In genomic region chr12:57130941-57131340, GRCh38 we compare ENCODE assay signal across 1 cellular context.
TF ChIP-seq lines count a peak whose summit lies in the region.

No MANE protein-coding gene starts in this region.

TF ChIP-seq in HepG2, 621 proteins besides CTCF, POLR2A, EP300 and RAD21 (continued from another document and continues in another):
- TF ChIP-seq THAP9 (CRISPR knock-in tag; IDR thresholded peaks at IDR 0.05; ENCODE audit: borderline replicate concordance), result no peak
- TF ChIP-seq BCL6 (CRISPR knock-in tag; IDR thresholded peaks at IDR 0.05), result peak; percentile 77
- TF ChIP-seq MTA3 (CRISPR knock-in tag; IDR thresholded peaks at IDR 0.05), result no peak
- peak; percentile 87 for TF ChIP-seq HDAC2 (CRISPR knock-in tag; IDR thresholded peaks at IDR 0.05)
- TF ChIP-seq E2F5 (CRISPR knock-in tag; conservative IDR thresholded peaks at IDR 0.05), result no peak
- no peak for TF ChIP-seq GMEB1 (CRISPR knock-in tag; IDR thresholded peaks at IDR 0.05; ENCODE audit: borderline replicate concordance)
- no peak for TF ChIP-seq CREB3 (CRISPR knock-in tag; IDR thresholded peaks at IDR 0.05)
- no peak for TF ChIP-seq ZNF3 (CRISPR knock-in tag; IDR thresholded peaks at IDR 0.05)
- TF ChIP-seq ZNF580 (CRISPR knock-in tag; IDR thresholded peaks at IDR 0.05; ENCODE audit: borderline replicate concordance, low read depth), result no peak
- TF ChIP-seq ZNF350 (CRISPR knock-in tag; IDR thresholded peaks at IDR 0.05; ENCODE audit: borderline replicate concordance, low read depth), result no peak
- TF ChIP-seq ZNF646 (CRISPR knock-in tag; IDR thresholded peaks at IDR 0.05), result no peak
- TF ChIP-seq HHEX (CRISPR knock-in tag; IDR thresholded peaks at IDR 0.05), result no peak
- no peak for TF ChIP-seq ZFAT (CRISPR knock-in tag; conservative IDR thresholded peaks at IDR 0.05)
- no peak for TF ChIP-seq ZNF709 (CRISPR knock-in tag; IDR thresholded peaks at IDR 0.05)
- TF ChIP-seq PBX2 (CRISPR knock-in tag; IDR thresholded peaks at IDR 0.05), result no peak
- no peak for TF ChIP-seq TOE1 (CRISPR knock-in tag; IDR thresholded peaks at IDR 0.05)
- TF ChIP-seq DNMT3B (CRISPR knock-in tag; conservative IDR thresholded peaks at IDR 0.05), result no peak
- no peak for TF ChIP-seq FOXM1 (CRISPR knock-in tag; IDR thresholded peaks at IDR 0.05)
- TF ChIP-seq ZBTB7B (CRISPR knock-in tag; IDR thresholded peaks at IDR 0.05), result peak; percentile 81; the same call in 1 of the 2 replicates
- no peak for TF ChIP-seq ZNF710 (CRISPR knock-in tag; IDR thresholded peaks at IDR 0.05; ENCODE audit: borderline replicate concordance)
- TF ChIP-seq ZBTB3 (CRISPR knock-in tag; IDR thresholded peaks at IDR 0.05; ENCODE audit: borderline replicate concordance, low read depth), result no peak
- no peak for TF ChIP-seq ZNF441 (CRISPR knock-in tag; IDR thresholded peaks at IDR 0.05; ENCODE audit: borderline replicate concordance)
- no peak for TF ChIP-seq HIVEP1 (CRISPR knock-in tag; IDR thresholded peaks at IDR 0.05)
- no peak for TF ChIP-seq SOX6 (IDR thresholded peaks at IDR 0.05)
- peak; percentile 80 for TF ChIP-seq SOX6 (CRISPR knock-in tag; IDR thresholded peaks at IDR 0.05)
- TF ChIP-seq ZNF800 (CRISPR knock-in tag; IDR thresholded peaks at IDR 0.05), result no peak
- no peak for TF ChIP-seq POLR2AphosphoS5 (IDR thresholded peaks at IDR 0.05; ENCODE audit: low read depth, low read length)
- no peak for TF ChIP-seq ZNF652 (CRISPR knock-in tag; IDR thresholded peaks at IDR 0.05; ENCODE audit: borderline replicate concordance, low read depth)
- TF ChIP-seq SRF (IDR thresholded peaks at IDR 0.05; ENCODE audit: low read depth, low read length), result no peak
- TF ChIP-seq CC2D1A (CRISPR knock-in tag; IDR thresholded peaks at IDR 0.05), result no peak
- no peak for TF ChIP-seq PHF5A (CRISPR knock-in tag; IDR thresholded peaks at IDR 0.05; ENCODE audit: low read depth, unreplicated experiment)
- no peak for TF ChIP-seq IKZF5 (CRISPR knock-in tag; IDR thresholded peaks at IDR 0.05)
- no peak for TF ChIP-seq ZNF780A (CRISPR knock-in tag; IDR thresholded peaks at IDR 0.05)
- TF ChIP-seq ZNF639 (CRISPR knock-in tag; conservative IDR thresholded peaks at IDR 0.05), result no peak
- TF ChIP-seq ZKSCAN5 (CRISPR knock-in tag; IDR thresholded peaks at IDR 0.05), result no peak
- no peak for TF ChIP-seq ZNF644 (CRISPR knock-in tag; IDR thresholded peaks at IDR 0.05; ENCODE audit: low read depth)
- no peak for TF ChIP-seq PHF20 (CRISPR knock-in tag; IDR thresholded peaks at IDR 0.05)
- TF ChIP-seq PCBP1 (IDR thresholded peaks at IDR 0.05; ENCODE audit: borderline replicate concordance, low read depth, low read length), result no peak
- TF ChIP-seq RARA (CRISPR knock-in tag; IDR thresholded peaks at IDR 0.05), result peak; percentile 92
- TF ChIP-seq DMAP1 (CRISPR knock-in tag; IDR thresholded peaks at IDR 0.05), result 0 out of 2 replicates have a peak, but pooled peaks have one; percentile 39
